16 cellular contexts compared by ENCODE assay signal in the genomic region with DNA sequence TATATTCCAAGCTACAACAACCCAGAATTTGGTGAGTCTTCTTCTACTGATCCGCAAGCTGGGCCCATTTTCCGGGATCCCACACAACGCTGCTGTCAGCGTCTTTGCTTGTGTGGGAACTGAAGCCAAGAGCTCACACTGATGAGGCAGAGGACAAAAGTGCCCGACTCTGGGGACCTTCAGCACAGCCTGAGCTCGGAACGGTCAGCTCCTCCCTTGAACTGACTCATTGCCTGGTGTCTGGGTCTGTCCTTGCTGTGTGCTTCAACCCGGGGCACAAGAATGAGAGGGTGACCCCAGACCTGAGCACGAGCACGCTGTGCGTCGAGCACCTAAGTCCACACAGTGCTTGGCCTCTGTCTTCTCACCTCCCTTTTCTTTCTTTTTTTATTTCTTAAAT. TPM values are rescaled to one million over a fixed set of nuclear protein-coding genes. Genes with fewer than 3 reads are reported as not detected.
A peak's percentile ranks its signal among the peaks of the same experiment; 100 is the strongest.
DNase-seq lines count a peak whose midpoint lies in the region; ATAC-seq and TF ChIP-seq lines count a peak whose summit lies in the region.
"Had no signal": no experiment of that assay in that cellular context is flagged by ENCODE, and none has a peak within 500 bp of the region (broad histone marks: within the 10 kb centered on the region; RNA-seq: fewer than 3 reads in every experiment).

No MANE protein-coding gene starts in this region.

- no peak overlapping the region for H4K8ac ChIP-seq in mesendoderm (ENCODE audit: low read depth, low read length)

- no peaks in the 10 kb centered on the region for H3K79me2 ChIP-seq in mesendoderm (ENCODE audit: control insufficient read depth, insufficient read depth, low read length)

- no peaks in the 10 kb centered on the region for H3K36me3 ChIP-seq in mesendoderm (ENCODE audit: control insufficient read depth, insufficient read depth, low read length)
- no peaks in the 10 kb centered on the region for H3K36me3 ChIP-seq in spleen
- H3K36me3 ChIP-seq: BLaER1 had no signal

- H3K56ac ChIP-seq in mesendoderm (ENCODE audit: low read length): no peak overlapping the region

- no peaks in the 10 kb centered on the region for H3K79me1 ChIP-seq in mesendoderm (ENCODE audit: low read length)

- H2BK120ac ChIP-seq in mesendoderm (ENCODE audit: low read depth, low read length): no peak overlapping the region

- no peak overlapping the region for H3K4me3 ChIP-seq in mesendoderm (ENCODE audit: low read length)
- H3K4me3 ChIP-seq in spleen: no peak overlapping the region
- H3K4me3 ChIP-seq: A549, BLaER1 had no signal

- no peak overlapping the region for H3K27ac Mint-ChIP-seq in activated naive CD8-positive, alpha-beta T cell treated with anti-CD3 and anti-CD28 coated beads, Interleukin-2, amount 10 ng/mL, durations not matched to agents 7 days and 5 days
- H3K27ac Mint-ChIP-seq in activated naive CD8-positive, alpha-beta T cell treated with anti-CD3 and anti-CD28 coated beads, Interleukin-2, amount 50 U/mL, for 24 hours: no peak overlapping the region
- H3K27ac Mint-ChIP-seq: CD4-positive, alpha-beta memory T cell; H9 had no signal

- intact Hi-C loops in spleen (cut with DNase I; ENCODE audit: low total_unique reads): no loop called here

- peak; percentile 10 for DNase-seq in activated naive CD8-positive, alpha-beta T cell treated with anti-CD3 and anti-CD28 coated beads, Interleukin-2, amount 10 ng/mL, durations not matched to agents 7 days and 5 days
- no peak for DNase-seq in activated naive CD8-positive, alpha-beta T cell treated with anti-CD3 and anti-CD28 coated beads, Interleukin-2, amount 50 U/mL, for 24 hours
- DNase-seq in caudate nucleus (lab: John Stamatoyannopoulos, UW): no peak
- DNase-seq in mesendoderm: no peak
- peak; percentile 35 for DNase-seq in spleen
- no peak for DNase-seq in NCI-H446 (lab: John Stamatoyannopoulos, UW)
- DNase-seq: Calu3; CD4-positive, alpha-beta memory T cell; H9 had no signal

- no peaks in the 10 kb centered on the region for H3K27me3 Mint-ChIP-seq in activated naive CD8-positive, alpha-beta T cell treated with anti-CD3 and anti-CD28 coated beads, Interleukin-2, amount 10 ng/mL, durations not matched to agents 7 days and 5 days
- H3K27me3 Mint-ChIP-seq in activated naive CD8-positive, alpha-beta T cell treated with anti-CD3 and anti-CD28 coated beads, Interleukin-2, amount 50 U/mL, for 24 hours: peaks cover 9% of the 10 kb centered on the region

- POLR2A ChIA-PET in activated naive CD8-positive, alpha-beta T cell treated with anti-CD3 and anti-CD28 coated beads, Interleukin-2, amount 10 ng/mL, durations not matched to agents 7 days and 5 days (lab: Charles Lee): no interaction called here

- H3K4me1 Mint-ChIP-seq in activated naive CD8-positive, alpha-beta T cell treated with anti-CD3 and anti-CD28 coated beads, Interleukin-2, amount 10 ng/mL, durations not matched to agents 7 days and 5 days: no peaks in the 10 kb centered on the region
- H3K4me1 Mint-ChIP-seq in activated naive CD8-positive, alpha-beta T cell treated with anti-CD3 and anti-CD28 coated beads, Interleukin-2, amount 50 U/mL, for 24 hours: peaks cover 15% of the 10 kb centered on the region
- H3K4me1 Mint-ChIP-seq: CD14-positive monocyte, H9 had no signal

- H4K5ac ChIP-seq in mesendoderm (ENCODE audit: low read length): no peak overlapping the region

- no peak for ATAC-seq in activated naive CD8-positive, alpha-beta T cell treated with anti-CD3 and anti-CD28 coated beads, Interleukin-2, amount 10 ng/mL, durations not matched to agents 7 days and 5 days (ENCODE audit: low read depth)
- no peak for ATAC-seq in activated naive CD8-positive, alpha-beta T cell treated with anti-CD3 and anti-CD28 coated beads, Interleukin-2, amount 50 U/mL, for 24 hours
- ATAC-seq in HG03354 (IDR thresholded peaks at IDR 0.05; ENCODE audit: poor library complexity, severe bottlenecking, unreplicated experiment) (no peak), HG03097 (IDR thresholded peaks at IDR 0.05; ENCODE audit: low FRiP score, unreplicated experiment) (no peak)
- ATAC-seq: A549 had no signal

- H3K27ac ChIP-seq in caudate nucleus (ENCODE audit: low read depth, low read length) (peak overlapping the region; percentile 33), mesendoderm (ENCODE audit: low read depth, low read length) (no peak overlapping the region), spleen (no peak overlapping the region)
- H3K27ac ChIP-seq: 22Rv1, A549, BLaER1 had no signal

- WGBS in mesendoderm (ENCODE audit: extremely low coverage, insufficient coverage, low lambda C conversion rate): no CpG with 5 or more reads among the region's 12 CpGs
- WGBS in spleen, 5 donors: 74 to 87% (median 80%) methylated on average over 12 of the region's 12 CpGs

- H3K23ac ChIP-seq in mesendoderm (ENCODE audit: low read length): peak overlapping the region; percentile 85

- H2AK5ac ChIP-seq in mesendoderm (ENCODE audit: low read length): no peak overlapping the region

- no peak for TF ChIP-seq POLR2A in spleen (IDR thresholded peaks at IDR 0.05)

- H3K4me1 ChIP-seq in mesendoderm (ENCODE audit: control insufficient read depth, low read depth, low read length) (no peaks in the 10 kb centered on the region), spleen (no peaks in the 10 kb centered on the region)
- H3K4me1 ChIP-seq: A549, BLaER1 had no signal

- no peak for TF ChIP-seq CTCF in spleen (IDR thresholded peaks at IDR 0.05 in 8 of 11, conservative IDR thresholded peaks at IDR 0.05 in 3 of 11)

- H3K9ac ChIP-seq in mesendoderm (ENCODE audit: low read length): no peak overlapping the region
- H3K9ac ChIP-seq: BLaER1 had no signal

- H3K36me3 Mint-ChIP-seq in activated naive CD8-positive, alpha-beta T cell treated with anti-CD3 and anti-CD28 coated beads, Interleukin-2, amount 10 ng/mL, durations not matched to agents 7 days and 5 days: no peaks in the 10 kb centered on the region
- H3K36me3 Mint-ChIP-seq in activated naive CD8-positive, alpha-beta T cell treated with anti-CD3 and anti-CD28 coated beads, Interleukin-2, amount 50 U/mL, for 24 hours (ENCODE audit: low read depth): no peaks in the 10 kb centered on the region
- H3K36me3 Mint-ChIP-seq: CD14-positive monocyte; CD4-positive, alpha-beta memory T cell had no signal

- no peak overlapping the region for H3K4ac ChIP-seq in mesendoderm (ENCODE audit: low read depth, low read length)

- H3K4me3 Mint-ChIP-seq in activated naive CD8-positive, alpha-beta T cell treated with anti-CD3 and anti-CD28 coated beads, Interleukin-2, amount 10 ng/mL, durations not matched to agents 7 days and 5 days: no peak overlapping the region
- H3K4me3 Mint-ChIP-seq in activated naive CD8-positive, alpha-beta T cell treated with anti-CD3 and anti-CD28 coated beads, Interleukin-2, amount 50 U/mL, for 24 hours: no peak overlapping the region
- H3K4me3 Mint-ChIP-seq: CD14-positive monocyte; CD4-positive, alpha-beta memory T cell; H9 had no signal

- peaks cover 4% of the 10 kb centered on the region for H3K9me3 Mint-ChIP-seq in activated naive CD8-positive, alpha-beta T cell treated with anti-CD3 and anti-CD28 coated beads, Interleukin-2, amount 10 ng/mL, durations not matched to agents 7 days and 5 days
- peaks cover 13% of the 10 kb centered on the region for H3K9me3 Mint-ChIP-seq in activated naive CD8-positive, alpha-beta T cell treated with anti-CD3 and anti-CD28 coated beads, Interleukin-2, amount 50 U/mL, for 24 hours

- peaks cover 0 to 10% (median 0%) of the 10 kb centered on the region in 8 donors for H3K9me3 ChIP-seq in spleen
- H3K9me3 ChIP-seq: A549, BLaER1 had no signal

- H3K4me2 ChIP-seq in mesendoderm (ENCODE audit: low read length): no peak overlapping the region
- H3K4me2 ChIP-seq: A549, BLaER1 had no signal

- no peak overlapping the region for H3K18ac ChIP-seq in mesendoderm (ENCODE audit: low read length)

- H2BK5ac ChIP-seq in mesendoderm (ENCODE audit: low read length): no peak overlapping the region

- H2BK15ac ChIP-seq in mesendoderm (replicated peaks; ENCODE audit: low read depth): no peak overlapping the region

- H3K27me3 ChIP-seq in mesendoderm (ENCODE audit: insufficient read depth, low read length, poor library complexity) (no peaks in the 10 kb centered on the region), spleen (replicated peaks in 1 of 7) (peaks cover 0 to 4% (median 0%) of the 10 kb centered on the region in 7 donors)
- H3K27me3 ChIP-seq: BLaER1 had no signal

RNA-seq across cellular contexts. Expression of a gene that starts 33.5 kb away (rescaled TPM):
- total RNA-seq in activated naive CD8-positive, alpha-beta T cell treated with anti-CD3 and anti-CD28 coated beads, Interleukin-2, amount 10 ng/mL, durations not matched to agents 7 days and 5 days: not detected
- 0.35 TPM for polyA plus RNA-seq in mesendoderm (2013, experiment 1 of 2)
- 0.55 TPM for polyA plus RNA-seq in mesendoderm (2013, experiment 2 of 2)
- total RNA-seq in spleen: not detected
- under 1 TPM in 2 of 3 donors, not detected in 1; 0.04 to 0.09 TPM for polyA plus RNA-seq in spleen
- total RNA-seq: Calu3; CD4-positive, alpha-beta memory T cell; HT-29 had no signal
- polyA plus RNA-seq: CD14-positive monocyte; CD4-positive, alpha-beta memory T cell had no signal

Comparison
In these comparisons a context has a peak if more than half of its experiments do, and no peak if none do; other contexts are left out.
1. DNase-seq: peak in activated naive CD8-positive, alpha-beta T cell treated with anti-CD3 and anti-CD28 coated beads, Interleukin-2, amount 10 ng/mL, durations not matched to agents 7 days and 5 days (single experiment) and spleen (single experiment); none in activated naive CD8-positive, alpha-beta T cell treated with anti-CD3 and anti-CD28 coated beads, Interleukin-2, amount 50 U/mL, for 24 hours (single experiment), caudate nucleus (0 of 61), mesendoderm (single experiment) and NCI-H446 (0 of 2).